1 cellular context compared by ENCODE assay signal in the genomic region with DNA sequence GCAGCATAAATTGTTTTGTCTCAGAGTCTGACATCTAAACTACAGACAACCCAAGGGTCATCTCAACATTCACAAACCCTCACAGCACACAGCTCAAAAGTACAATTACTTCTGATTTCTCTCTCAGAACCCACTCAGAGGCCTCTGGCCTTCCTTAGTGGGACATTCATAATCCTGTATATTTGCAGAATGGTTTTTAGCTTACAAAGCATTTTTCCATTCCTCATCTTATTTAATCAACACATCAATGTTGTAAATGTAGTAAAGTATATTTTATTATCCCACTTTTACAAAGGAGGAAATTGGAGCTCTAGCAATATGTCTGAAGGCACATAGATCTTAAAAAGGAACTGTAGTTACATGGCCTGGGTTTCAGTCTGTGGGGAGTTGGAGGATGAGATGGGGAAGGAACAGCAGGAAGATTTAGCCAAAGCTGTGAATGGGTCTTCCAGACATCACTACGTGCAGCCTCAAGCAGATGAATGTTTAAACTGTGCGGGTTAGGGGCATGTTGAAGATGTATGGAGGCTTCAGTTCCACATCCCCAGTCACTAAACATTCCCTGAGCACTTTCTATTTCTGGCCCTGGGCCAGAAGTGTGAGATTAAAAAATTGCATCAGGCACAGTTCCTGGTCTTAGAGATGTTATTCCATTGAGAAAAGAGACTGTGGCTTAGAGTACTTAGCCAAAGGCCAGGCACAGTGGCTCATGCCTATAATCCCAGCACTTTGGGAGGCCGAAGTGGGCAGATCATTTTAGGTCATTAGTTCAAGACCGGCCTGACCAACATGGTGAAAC.
TF ChIP-seq lines count a peak whose summit lies in the region.

No MANE protein-coding gene starts in this region.

TF ChIP-seq in HEK293, 187 proteins besides CTCF, POLR2A, EP300 and RAD21 (continued from another document and continues in another):
- TF ChIP-seq, protein P1, sequence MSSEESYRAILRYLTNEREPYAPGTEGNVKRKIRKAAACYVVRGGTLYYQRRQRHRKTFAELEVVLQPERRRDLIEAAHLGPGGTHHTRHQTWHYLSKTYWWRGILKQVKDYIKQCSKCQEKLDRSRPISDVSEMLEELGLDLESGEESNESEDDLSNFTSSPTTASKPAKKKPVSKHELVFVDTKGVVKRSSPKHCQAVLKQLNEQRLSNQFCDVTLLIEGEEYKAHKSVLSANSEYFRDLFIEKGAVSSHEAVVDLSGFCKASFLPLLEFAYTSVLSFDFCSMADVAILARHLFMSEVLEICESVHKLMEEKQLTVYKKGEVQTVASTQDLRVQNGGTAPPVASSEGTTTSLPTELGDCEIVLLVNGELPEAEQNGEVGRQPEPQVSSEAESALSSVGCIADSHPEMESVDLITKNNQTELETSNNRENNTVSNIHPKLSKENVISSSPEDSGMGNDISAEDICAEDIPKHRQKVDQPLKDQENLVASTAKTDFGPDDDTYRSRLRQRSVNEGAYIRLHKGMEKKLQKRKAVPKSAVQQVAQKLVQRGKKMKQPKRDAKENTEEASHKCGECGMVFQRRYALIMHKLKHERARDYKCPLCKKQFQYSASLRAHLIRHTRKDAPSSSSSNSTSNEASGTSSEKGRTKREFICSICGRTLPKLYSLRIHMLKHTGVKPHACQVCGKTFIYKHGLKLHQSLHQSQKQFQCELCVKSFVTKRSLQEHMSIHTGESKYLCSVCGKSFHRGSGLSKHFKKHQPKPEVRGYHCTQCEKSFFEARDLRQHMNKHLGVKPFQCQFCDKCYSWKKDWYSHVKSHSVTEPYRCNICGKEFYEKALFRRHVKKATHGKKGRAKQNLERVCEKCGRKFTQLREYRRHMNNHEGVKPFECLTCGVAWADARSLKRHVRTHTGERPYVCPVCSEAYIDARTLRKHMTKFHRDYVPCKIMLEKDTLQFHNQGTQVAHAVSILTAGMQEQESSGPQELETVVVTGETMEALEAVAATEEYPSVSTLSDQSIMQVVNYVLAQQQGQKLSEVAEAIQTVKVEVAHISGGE (tag by site-specific recombination; conservative IDR thresholded peaks at IDR 0.05; ENCODE audit: low read depth), result peak; percentile 81
- TF ChIP-seq ZNF776 (tag by site-specific recombination; IDR thresholded peaks at IDR 0.05; ENCODE audit: borderline replicate concordance) (no peak), ZNF785 (tag by site-specific recombination; IDR thresholded peaks at IDR 0.05) (0 out of 2 replicates have a peak, but pooled peaks have one; percentile 32), ZNF558 (tag by site-specific recombination; IDR thresholded peaks at IDR 0.05) (no peak), ZNF239 (tag by site-specific recombination; IDR thresholded peaks at IDR 0.05) (no peak), ZNF610 (tag by site-specific recombination; IDR thresholded peaks at IDR 0.05; ENCODE audit: borderline replicate concordance) (no peak), INSM2 (tag by site-specific recombination; IDR thresholded peaks at IDR 0.05) (no peak), TCF7L2 (IDR thresholded peaks at IDR 0.05; ENCODE audit: borderline replicate concordance, low read depth, low read length) (no peak), ZNF221 (tag by site-specific recombination; IDR thresholded peaks at IDR 0.05; ENCODE audit: borderline replicate concordance) (0 out of 2 replicates have a peak, but pooled peaks have one; percentile 23), ZNF24 (tag by site-specific recombination; IDR thresholded peaks at IDR 0.05) (no peak), YY2 (tag by site-specific recombination; IDR thresholded peaks at IDR 0.05) (no peak), ZNF169 (tag by site-specific recombination; IDR thresholded peaks at IDR 0.05) (no peak), ZNF549 (tag by site-specific recombination; IDR thresholded peaks at IDR 0.05) (no peak), ZFHX2 (tag by site-specific recombination; conservative IDR thresholded peaks at IDR 0.05) (no peak), ZNF266 (tag by site-specific recombination; IDR thresholded peaks at IDR 0.05; ENCODE audit: low read depth) (no peak), ZBTB7A (tag by site-specific recombination; IDR thresholded peaks at IDR 0.05; ENCODE audit: low read depth) (no peak), GFI1B (tag by site-specific recombination; IDR thresholded peaks at IDR 0.05) (no peak), PATZ1 (tag by site-specific recombination; IDR thresholded peaks at IDR 0.05) (no peak), ZNF121 (tag by site-specific recombination; IDR thresholded peaks at IDR 0.05) (no peak), ZNF629 (tag by site-specific recombination; IDR thresholded peaks at IDR 0.05) (no peak), ZNF302 (tag by site-specific recombination; IDR thresholded peaks at IDR 0.05; ENCODE audit: low read depth) (no peak), ZNF660 (tag by site-specific recombination; IDR thresholded peaks at IDR 0.05) (peak; percentile 38; the same call in 1 of the 2 replicates), ZNF623 (tag by site-specific recombination; IDR thresholded peaks at IDR 0.05) (no peak)
- TF ChIP-seq, protein P2, sequence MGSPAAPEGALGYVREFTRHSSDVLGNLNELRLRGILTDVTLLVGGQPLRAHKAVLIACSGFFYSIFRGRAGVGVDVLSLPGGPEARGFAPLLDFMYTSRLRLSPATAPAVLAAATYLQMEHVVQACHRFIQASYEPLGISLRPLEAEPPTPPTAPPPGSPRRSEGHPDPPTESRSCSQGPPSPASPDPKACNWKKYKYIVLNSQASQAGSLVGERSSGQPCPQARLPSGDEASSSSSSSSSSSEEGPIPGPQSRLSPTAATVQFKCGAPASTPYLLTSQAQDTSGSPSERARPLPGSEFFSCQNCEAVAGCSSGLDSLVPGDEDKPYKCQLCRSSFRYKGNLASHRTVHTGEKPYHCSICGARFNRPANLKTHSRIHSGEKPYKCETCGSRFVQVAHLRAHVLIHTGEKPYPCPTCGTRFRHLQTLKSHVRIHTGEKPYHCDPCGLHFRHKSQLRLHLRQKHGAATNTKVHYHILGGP (tag by site-specific recombination; IDR thresholded peaks at IDR 0.05), result no peak
- TF ChIP-seq, protein P3, sequence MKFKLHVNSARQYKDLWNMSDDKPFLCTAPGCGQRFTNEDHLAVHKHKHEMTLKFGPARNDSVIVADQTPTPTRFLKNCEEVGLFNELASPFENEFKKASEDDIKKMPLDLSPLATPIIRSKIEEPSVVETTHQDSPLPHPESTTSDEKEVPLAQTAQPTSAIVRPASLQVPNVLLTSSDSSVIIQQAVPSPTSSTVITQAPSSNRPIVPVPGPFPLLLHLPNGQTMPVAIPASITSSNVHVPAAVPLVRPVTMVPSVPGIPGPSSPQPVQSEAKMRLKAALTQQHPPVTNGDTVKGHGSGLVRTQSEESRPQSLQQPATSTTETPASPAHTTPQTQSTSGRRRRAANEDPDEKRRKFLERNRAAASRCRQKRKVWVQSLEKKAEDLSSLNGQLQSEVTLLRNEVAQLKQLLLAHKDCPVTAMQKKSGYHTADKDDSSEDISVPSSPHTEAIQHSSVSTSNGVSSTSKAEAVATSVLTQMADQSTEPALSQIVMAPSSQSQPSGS (tag by site-specific recombination; IDR thresholded peaks at IDR 0.05; ENCODE audit: low read depth), result no peak
- TF ChIP-seq, protein P4, sequence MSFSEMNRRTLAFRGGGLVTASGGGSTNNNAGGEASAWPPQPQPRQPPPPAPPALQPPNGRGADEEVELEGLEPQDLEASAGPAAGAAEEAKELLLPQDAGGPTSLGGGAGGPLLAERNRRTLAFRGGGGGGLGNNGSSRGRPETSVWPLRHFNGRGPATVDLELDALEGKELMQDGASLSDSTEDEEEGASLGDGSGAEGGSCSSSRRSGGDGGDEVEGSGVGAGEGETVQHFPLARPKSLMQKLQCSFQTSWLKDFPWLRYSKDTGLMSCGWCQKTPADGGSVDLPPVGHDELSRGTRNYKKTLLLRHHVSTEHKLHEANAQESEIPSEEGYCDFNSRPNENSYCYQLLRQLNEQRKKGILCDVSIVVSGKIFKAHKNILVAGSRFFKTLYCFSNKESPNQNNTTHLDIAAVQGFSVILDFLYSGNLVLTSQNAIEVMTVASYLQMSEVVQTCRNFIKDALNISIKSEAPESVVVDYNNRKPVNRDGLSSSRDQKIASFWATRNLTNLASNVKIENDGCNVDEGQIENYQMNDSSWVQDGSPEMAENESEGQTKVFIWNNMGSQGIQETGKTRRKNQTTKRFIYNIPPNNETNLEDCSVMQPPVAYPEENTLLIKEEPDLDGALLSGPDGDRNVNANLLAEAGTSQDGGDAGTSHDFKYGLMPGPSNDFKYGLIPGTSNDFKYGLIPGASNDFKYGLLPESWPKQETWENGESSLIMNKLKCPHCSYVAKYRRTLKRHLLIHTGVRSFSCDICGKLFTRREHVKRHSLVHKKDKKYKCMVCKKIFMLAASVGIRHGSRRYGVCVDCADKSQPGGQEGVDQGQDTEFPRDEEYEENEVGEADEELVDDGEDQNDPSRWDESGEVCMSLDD (tag by site-specific recombination; IDR thresholded peaks at IDR 0.05), result no peak
- TF ChIP-seq, protein P5, sequence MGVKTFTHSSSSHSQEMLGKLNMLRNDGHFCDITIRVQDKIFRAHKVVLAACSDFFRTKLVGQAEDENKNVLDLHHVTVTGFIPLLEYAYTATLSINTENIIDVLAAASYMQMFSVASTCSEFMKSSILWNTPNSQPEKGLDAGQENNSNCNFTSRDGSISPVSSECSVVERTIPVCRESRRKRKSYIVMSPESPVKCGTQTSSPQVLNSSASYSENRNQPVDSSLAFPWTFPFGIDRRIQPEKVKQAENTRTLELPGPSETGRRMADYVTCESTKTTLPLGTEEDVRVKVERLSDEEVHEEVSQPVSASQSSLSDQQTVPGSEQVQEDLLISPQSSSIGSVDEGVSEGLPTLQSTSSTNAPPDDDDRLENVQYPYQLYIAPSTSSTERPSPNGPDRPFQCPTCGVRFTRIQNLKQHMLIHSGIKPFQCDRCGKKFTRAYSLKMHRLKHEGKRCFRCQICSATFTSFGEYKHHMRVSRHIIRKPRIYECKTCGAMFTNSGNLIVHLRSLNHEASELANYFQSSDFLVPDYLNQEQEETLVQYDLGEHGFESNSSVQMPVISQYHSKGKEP (tag by site-specific recombination; IDR thresholded peaks at IDR 0.05), result peak; percentile 57; the same call in 1 of the 2 replicates
- TF ChIP-seq, protein P6, sequence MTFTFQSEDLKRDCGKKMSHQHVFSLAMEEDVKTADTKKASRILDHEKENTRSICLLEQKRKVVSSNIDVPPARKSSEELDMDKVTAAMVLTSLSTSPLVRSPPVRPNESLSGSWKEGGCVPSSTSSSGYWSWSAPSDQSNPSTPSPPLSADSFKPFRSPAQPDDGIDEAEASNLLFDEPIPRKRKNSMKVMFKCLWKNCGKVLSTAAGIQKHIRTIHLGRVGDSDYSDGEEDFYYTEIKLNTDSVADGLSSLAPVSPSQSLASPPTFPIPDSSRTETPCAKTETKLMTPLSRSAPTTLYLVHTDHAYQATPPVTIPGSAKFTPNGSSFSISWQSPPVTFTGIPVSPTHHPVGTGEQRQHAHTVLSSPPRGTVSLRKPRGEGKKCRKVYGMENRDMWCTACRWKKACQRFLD (tag by site-specific recombination; IDR thresholded peaks at IDR 0.05), result no peak
- TF ChIP-seq, protein P7, sequence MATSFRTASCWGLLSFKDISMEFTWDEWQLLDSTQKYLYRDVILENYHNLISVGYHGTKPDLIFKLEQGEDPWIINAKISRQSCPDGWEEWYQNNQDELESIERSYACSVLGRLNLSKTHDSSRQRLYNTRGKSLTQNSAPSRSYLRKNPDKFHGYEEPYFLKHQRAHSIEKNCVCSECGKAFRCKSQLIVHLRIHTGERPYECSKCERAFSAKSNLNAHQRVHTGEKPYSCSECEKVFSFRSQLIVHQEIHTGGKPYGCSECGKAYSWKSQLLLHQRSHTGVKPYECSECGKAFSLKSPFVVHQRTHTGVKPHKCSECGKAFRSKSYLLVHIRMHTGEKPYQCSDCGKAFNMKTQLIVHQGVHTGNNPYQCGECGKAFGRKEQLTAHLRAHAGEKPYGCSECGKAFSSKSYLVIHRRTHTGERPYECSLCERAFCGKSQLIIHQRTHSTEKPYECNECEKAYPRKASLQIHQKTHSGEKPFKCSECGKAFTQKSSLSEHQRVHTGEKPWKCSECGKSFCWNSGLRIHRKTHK (tag by site-specific recombination; IDR thresholded peaks at IDR 0.05), result no peak
- TF ChIP-seq, protein P8, sequence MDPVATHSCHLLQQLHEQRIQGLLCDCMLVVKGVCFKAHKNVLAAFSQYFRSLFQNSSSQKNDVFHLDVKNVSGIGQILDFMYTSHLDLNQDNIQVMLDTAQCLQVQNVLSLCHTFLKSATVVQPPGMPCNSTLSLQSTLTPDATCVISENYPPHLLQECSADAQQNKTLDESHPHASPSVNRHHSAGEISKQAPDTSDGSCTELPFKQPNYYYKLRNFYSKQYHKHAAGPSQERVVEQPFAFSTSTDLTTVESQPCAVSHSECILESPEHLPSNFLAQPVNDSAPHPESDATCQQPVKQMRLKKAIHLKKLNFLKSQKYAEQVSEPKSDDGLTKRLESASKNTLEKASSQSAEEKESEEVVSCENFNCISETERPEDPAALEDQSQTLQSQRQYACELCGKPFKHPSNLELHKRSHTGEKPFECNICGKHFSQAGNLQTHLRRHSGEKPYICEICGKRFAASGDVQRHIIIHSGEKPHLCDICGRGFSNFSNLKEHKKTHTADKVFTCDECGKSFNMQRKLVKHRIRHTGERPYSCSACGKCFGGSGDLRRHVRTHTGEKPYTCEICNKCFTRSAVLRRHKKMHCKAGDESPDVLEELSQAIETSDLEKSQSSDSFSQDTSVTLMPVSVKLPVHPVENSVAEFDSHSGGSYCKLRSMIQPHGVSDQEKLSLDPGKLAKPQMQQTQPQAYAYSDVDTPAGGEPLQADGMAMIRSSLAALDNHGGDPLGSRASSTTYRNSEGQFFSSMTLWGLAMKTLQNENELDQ (tag by site-specific recombination; IDR thresholded peaks at IDR 0.05; ENCODE audit: low read depth), result no peak
